ENCODE assay signal across 17 cellular contexts in the genomic region with DNA sequence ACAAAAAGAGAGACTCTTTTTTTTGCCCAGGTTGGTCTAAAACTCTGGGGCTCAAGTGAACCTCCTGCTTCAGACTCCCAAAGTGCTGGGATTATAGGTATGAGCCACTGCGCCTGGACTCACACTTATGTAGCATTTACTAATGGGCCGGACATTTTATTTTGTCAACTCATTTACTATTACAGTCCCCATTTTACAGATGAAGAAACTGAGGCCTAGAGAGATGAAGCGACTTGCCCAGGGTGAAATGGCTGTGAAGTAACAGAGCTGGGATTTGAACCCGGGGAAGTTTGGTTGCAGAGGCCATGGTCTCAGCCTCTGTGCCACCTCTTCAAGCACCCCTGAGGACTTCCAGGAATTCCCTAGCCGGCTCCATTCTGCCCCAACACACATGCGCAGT. TPM values are rescaled to one million over a fixed set of nuclear protein-coding genes. Genes with fewer than 3 reads are reported as not detected.
DNase-seq lines count a peak whose midpoint lies in the region; TF ChIP-seq lines count a peak whose summit lies in the region.
"Had no signal": no experiment of that assay in that cellular context is flagged by ENCODE, and none has a peak within 500 bp of the region (broad histone marks: within the 10 kb centered on the region; RNA-seq: fewer than 3 reads in every experiment).

No MANE protein-coding gene starts in this region.

- H3K9ac ChIP-seq in OCI-LY3 (ENCODE audit: low read length) (no peak overlapping the region; the same call in 1 of the 2 replicates), neural progenitor cell (no peak overlapping the region)

- H3K36me3 ChIP-seq in OCI-LY3 (replicated peaks; ENCODE audit: low read depth, low read length): no peaks in the 10 kb centered on the region
- no peaks in the 10 kb centered on the region for H3K36me3 ChIP-seq in neural progenitor cell

- no peaks in the 10 kb centered on the region for H4K20me1 ChIP-seq in OCI-LY3 (ENCODE audit: insufficient read depth, low read length)
- no peaks in the 10 kb centered on the region for H4K20me1 ChIP-seq in neural progenitor cell (ENCODE audit: low read depth)

- DNase-seq in HL-60 (ENCODE audit: low read depth in 1 of 2, low spot score in 1 of 2): no peak
- DNase-seq in neural progenitor cell (ENCODE audit: low spot score): no peak
- no peak for DNase-seq in C1 segment of cervical spinal cord (lab: John Stamatoyannopoulos, UW)
- DNase-seq in cerebellar cortex (ENCODE audit: low spot score): no peak
- DNase-seq in putamen (ENCODE audit: low spot score): no peak
- DNase-seq: CD4-positive, alpha-beta T cell; CD8-positive, alpha-beta memory T cell; DMS 273 treated with DMSO at 0.1 percent for 48 hours; DMS79 treated with DMSO at 0.1 percent for 48 hours; GF-D8; H9 had no signal

- H3K9me3 ChIP-seq in OCI-LY3 (ENCODE audit: insufficient read depth, low read length): no peaks in the 10 kb centered on the region
- no peaks in the 10 kb centered on the region for H3K9me3 ChIP-seq in neural progenitor cell (ENCODE audit: low read depth)

- peak overlapping the region; percentile 6 for H3K4me3 ChIP-seq in HL-60 (replicated peaks; ENCODE audit: insufficient read depth, low read length)
- no peak overlapping the region for H3K4me3 ChIP-seq in OCI-LY3 (ENCODE audit: low read length)
- no peak overlapping the region for H3K4me3 ChIP-seq in neural progenitor cell
- H3K4me3 ChIP-seq: GM23338 had no signal

- H3K4me2 ChIP-seq in OCI-LY3 (ENCODE audit: low read length): peak overlapping the region; percentile 64
- no peak overlapping the region for H3K4me2 ChIP-seq in neural progenitor cell
- H3K4me2 ChIP-seq: GM23338 had no signal

- no peaks in the 10 kb centered on the region for H3K27me3 ChIP-seq in HL-60 (ENCODE audit: insufficient read depth, poor library complexity, severe bottlenecking)
- H3K27me3 ChIP-seq in OCI-LY3 (ENCODE audit: low read depth, low read length): 0 out of 2 replicates have a peak, but pooled peaks cover under 1% of the 10 kb centered on the region
- no peaks in the 10 kb centered on the region for H3K27me3 ChIP-seq in neural progenitor cell

- H2AFZ ChIP-seq in OCI-LY3 (ENCODE audit: low read depth, low read length) (no peak overlapping the region; the same call in 1 of the 2 replicates), neural progenitor cell (replicated peaks) (no peak overlapping the region)
- H2AFZ ChIP-seq: GM23338 had no signal

- H3K9me3 Mint-ChIP-seq in neural progenitor cell: no peaks in the 10 kb centered on the region
- H3K9me3 Mint-ChIP-seq: CD4-positive, alpha-beta T cell; CD8-positive, alpha-beta memory T cell; GM23338; H9 had no signal

- peak overlapping the region; percentile 13 for H3K4me3 Mint-ChIP-seq in neural progenitor cell
- H3K4me3 Mint-ChIP-seq: CD4-positive, alpha-beta T cell; CD8-positive, alpha-beta memory T cell; GM23338 had no signal

- no peaks in the 10 kb centered on the region for H3F3A ChIP-seq in neural progenitor cell (ENCODE audit: low read depth)

- peaks cover 5% of the 10 kb centered on the region for H3K27me3 Mint-ChIP-seq in neural progenitor cell (ENCODE audit: insufficient read depth, low read depth)
- H3K27me3 Mint-ChIP-seq: CD4-positive, alpha-beta T cell had no signal

- peaks cover 2% of the 10 kb centered on the region for H3K4me1 Mint-ChIP-seq in neural progenitor cell
- H3K4me1 Mint-ChIP-seq: CD8-positive, alpha-beta memory T cell; GM23338; H9 had no signal

- TF ChIP-seq CTCF in HL-60 (IDR thresholded peaks at IDR 0.05; ENCODE audit: insufficient read depth, low read length) (no peak), OCI-LY3 (IDR thresholded peaks at IDR 0.05; ENCODE audit: low read depth, low read length) (no peak), neural progenitor cell (IDR thresholded peaks at IDR 0.05) (no peak)

- no peak overlapping the region for H3K27ac Mint-ChIP-seq in neural progenitor cell
- H3K27ac Mint-ChIP-seq: CD4-positive, alpha-beta T cell; GM23338 had no signal

- no peaks in the 10 kb centered on the region for H3K36me3 Mint-ChIP-seq in neural progenitor cell
- H3K36me3 Mint-ChIP-seq: CD8-positive, alpha-beta memory T cell had no signal

- H3K4me1 ChIP-seq in OCI-LY3 (ENCODE audit: low read length) (peaks cover 19% of the 10 kb centered on the region), neural progenitor cell (no peaks in the 10 kb centered on the region)

- H3K79me2 ChIP-seq in OCI-LY3 (ENCODE audit: low read length): no peaks in the 10 kb centered on the region
- no peaks in the 10 kb centered on the region for H3K79me2 ChIP-seq in neural progenitor cell (ENCODE audit: low read depth)

- peak overlapping the region; percentile 77 for H3K27ac ChIP-seq in HL-60 (replicated peaks)
- H3K27ac ChIP-seq in OCI-LY3 (ENCODE audit: low read length): no peak overlapping the region
- no peak overlapping the region for H3K27ac ChIP-seq in neural progenitor cell
- H3K27ac ChIP-seq: C4-2B had no signal

RNA-seq across cellular contexts. Expression of a gene that starts 9.4 kb away (rescaled TPM):
- total RNA-seq in neural progenitor cell (ENCODE audit: low replicate concordance): not detected in 2 replicates
- total RNA-seq: A673; CD4-positive, alpha-beta T cell; CD8-positive, alpha-beta memory T cell; Daoy; GM23338; H4; H9 had no signal

RNA-seq across cellular contexts. Expression of a gene that starts 39.4 kb away (rescaled TPM):
- total RNA-seq in neural progenitor cell (ENCODE audit: low replicate concordance): 46.4 and 60.9 TPM in 2 replicates

RNA-seq across cellular contexts. Expression of a gene that starts 45.4 kb away (rescaled TPM):
- total RNA-seq in neural progenitor cell (ENCODE audit: low replicate concordance): 1.8 and 4.4 TPM in 2 replicates

RNA-seq across cellular contexts. Expression of a gene that starts 55.7 kb away (rescaled TPM):
- 20.1 and 30.8 TPM in 2 replicates for total RNA-seq in neural progenitor cell (ENCODE audit: low replicate concordance)
